In genomic region chr16:30179195-30179594, GRCh38 we compare ENCODE assay signal across 10 cellular contexts.
"Had no signal": no experiment of that assay in that cellular context is flagged by ENCODE, and none has a peak within 500 bp of the region (broad histone marks: within the 10 kb centered on the region; RNA-seq: fewer than 3 reads in every experiment).

No MANE protein-coding gene starts in this region.

- H3K9me3 Mint-ChIP-seq: GM23338, H9, HFFc6 had no signal

- H3K36me3 ChIP-seq: HAP-1 had no signal

- H3K27ac Mint-ChIP-seq: GM23338, H9, HFFc6 had no signal

- DNase-seq: GM23248, GOT3, H9, HCEC 1CT, HFFc6 had no signal

- H3K4me2 ChIP-seq: GM23338 had no signal

- FAIRE-seq: H1, H54 had no signal

- ATAC-seq: GM23338, HCT116 had no signal

- H3K9me3 ChIP-seq: HAP-1 had no signal

- H3K9ac ChIP-seq: GM23248 had no signal

- H3K4me3 Mint-ChIP-seq: GM23338, H9, HFFc6 had no signal

- H2AFZ ChIP-seq: GM23248, GM23338 had no signal

- H3K4me3 ChIP-seq: GM23248, GM23338, HAP-1 had no signal

- H3K27ac ChIP-seq: GM23248 had no signal
